ENCODE assay signal across 30 cellular contexts in genomic region chr17:50260501-50260911, GRCh38. TPM values are rescaled to one million over a fixed set of nuclear protein-coding genes. Genes with fewer than 3 reads are reported as not detected.
A peak's percentile ranks its signal among the peaks of the same experiment; 100 is the strongest.
DNase-seq lines count a peak whose midpoint lies in the region; ATAC-seq and TF ChIP-seq lines count a peak whose summit lies in the region.
"Had no signal": no experiment of that assay in that cellular context is flagged by ENCODE, and none has a peak within 500 bp of the region (broad histone marks: within the 10 kb centered on the region; RNA-seq: fewer than 3 reads in every experiment).

No MANE protein-coding gene starts in this region.

- H3K4me3 Mint-ChIP-seq in chondrocyte (ENCODE audit: unreplicated experiment) (no peak overlapping the region), neural progenitor cell (no peak overlapping the region)
- H3K4me3 Mint-ChIP-seq: B cell; IgD-negative memory B cell; memory B cell; naive thymus-derived CD8-positive, alpha-beta T cell had no signal

- H3K27me3 ChIP-seq in neural progenitor cell (no peaks in the 10 kb centered on the region), vagina (no peaks in the 10 kb centered on the region)
- H3K27me3 ChIP-seq: transverse colon had no signal

- H3F3A ChIP-seq in neural progenitor cell (ENCODE audit: low read depth) = no peaks in the 10 kb centered on the region

- no peaks in the 10 kb centered on the region for H3K9me3 Mint-ChIP-seq in chondrocyte (ENCODE audit: low read depth)
- no peaks in the 10 kb centered on the region for H3K9me3 Mint-ChIP-seq in neural progenitor cell
- H3K9me3 Mint-ChIP-seq: memory B cell; naive thymus-derived CD8-positive, alpha-beta T cell had no signal

- no peaks in the 10 kb centered on the region for H3K9me3 ChIP-seq in neural progenitor cell (ENCODE audit: low read depth)
- H3K9me3 ChIP-seq in vagina = no peaks in the 10 kb centered on the region
- H3K9me3 ChIP-seq: SJCRH30, transverse colon had no signal

- peak overlapping the region; percentile 50 for H3K27ac Mint-ChIP-seq in chondrocyte (ENCODE audit: unreplicated experiment)
- peak overlapping the region; percentile 35 for H3K27ac Mint-ChIP-seq in neural progenitor cell
- H3K27ac Mint-ChIP-seq: B cell; IgD-negative memory B cell; memory B cell; naive thymus-derived CD8-positive, alpha-beta T cell had no signal

- no peaks in the 10 kb centered on the region for H3K36me3 ChIP-seq in neural progenitor cell
- H3K36me3 ChIP-seq in vagina = no peaks in the 10 kb centered on the region
- H3K36me3 ChIP-seq: SJCRH30, transverse colon, WERI-Rb-1 had no signal

- H3K4me1 ChIP-seq in neural progenitor cell (peaks cover 36% of the 10 kb centered on the region), vagina (peaks cover 50% of the 10 kb centered on the region)
- H3K4me1 ChIP-seq: SJCRH30 had no signal

- no peak overlapping the region for H3K9ac ChIP-seq in neural progenitor cell

- no peak for TF ChIP-seq POLR2A in vagina (IDR thresholded peaks at IDR 0.05)

- H2AFZ ChIP-seq in neural progenitor cell (replicated peaks) = no peak overlapping the region

- H3K4me3 ChIP-seq in neural progenitor cell (no peak overlapping the region), vagina (no peak overlapping the region)
- H3K4me3 ChIP-seq: SJCRH30, transverse colon had no signal

- TF ChIP-seq CTCF in chondrocyte (IDR thresholded peaks at IDR 0.05) (no peak), neural progenitor cell (IDR thresholded peaks at IDR 0.05) (no peak), vagina (IDR thresholded peaks at IDR 0.05) (no peak)

- H3K4me2 ChIP-seq in neural progenitor cell = no peak overlapping the region

- H3K79me2 ChIP-seq in neural progenitor cell (ENCODE audit: low read depth) = no peaks in the 10 kb centered on the region

- peak; percentile 50 for DNase-seq in activated effector memory CD4-positive, alpha-beta T cell treated with anti-CD3 and anti-CD28 coated beads, Interleukin-2, amount 50 U/mL, for 16 hours
- no peak for DNase-seq in activated effector memory CD4-positive, alpha-beta T cell treated with Interleukin-2 at 50 U/mL for 16 hours
- DNase-seq in chondrocyte (ENCODE audit: low spot score) (no peak), neural progenitor cell (ENCODE audit: low spot score) (no peak), vagina (ENCODE audit: extremely low spot score in 2 of 2) (peak in 1 of 2 donors; percentile 80), NCI-H128 (lab: John Stamatoyannopoulos, UW; ENCODE audit: unreplicated experiment) (no peak)
- DNase-seq: 8988T; activated CD8-positive, alpha-beta memory T cell treated with anti-CD3 and anti-CD28 coated beads, Interleukin-2, amount 50 U/mL, for 48 hours; amniotic stem cell; caudate nucleus; foreskin fibroblast; HCEC 1CT; kidney glomerular epithelial cell; MM.1S; naive thymus-derived CD8-positive, alpha-beta T cell; NCI-H774; PC-3; SJCRH30; stimulated activated CD4-positive, alpha-beta T cell treated with anti-CD3 and anti-CD28 coated beads, Interleukin-2, amount 100 ng/mL, for 48 hours; stimulated activated naive CD8-positive, alpha-beta T cell treated with anti-CD3 and anti-CD28 coated beads, Interleukin-15, Interleukin-2, amounts not matched to agents 100 U/mL and 50 U/mL, for 24 hours; T-helper 2 cell; transverse colon; WERI-Rb-1 had no signal

- no peaks in the 10 kb centered on the region for H3K27me3 Mint-ChIP-seq in chondrocyte (ENCODE audit: low read depth)
- peaks cover 4% of the 10 kb centered on the region for H3K27me3 Mint-ChIP-seq in neural progenitor cell (ENCODE audit: insufficient read depth, low read depth)

- intact Hi-C loops in vagina (cut with DNase I) = no loop called here

- H3K27ac ChIP-seq in neural progenitor cell = no peak overlapping the region
- H3K27ac ChIP-seq in vagina = peak overlapping the region; percentile 87
- H3K27ac ChIP-seq: epithelial cell of prostate, HL-60, SJCRH30, WERI-Rb-1 had no signal

- no peaks in the 10 kb centered on the region for H4K20me1 ChIP-seq in neural progenitor cell (ENCODE audit: low read depth)

- H3K4me1 Mint-ChIP-seq in chondrocyte (ENCODE audit: low read depth) = peaks cover 87% of the 10 kb centered on the region
- peaks cover 25% of the 10 kb centered on the region for H3K4me1 Mint-ChIP-seq in neural progenitor cell
- H3K4me1 Mint-ChIP-seq: B cell, IgD-negative memory B cell, memory B cell had no signal

- ATAC-seq in HG03039 (IDR thresholded peaks at IDR 0.05; ENCODE audit: unreplicated experiment) = no peak
- no peak for ATAC-seq in HG03095 (IDR thresholded peaks at IDR 0.05; ENCODE audit: unreplicated experiment)
- ATAC-seq: naive thymus-derived CD8-positive, alpha-beta T cell; PC-3; stimulated activated naive CD8-positive, alpha-beta T cell treated with anti-CD3 and anti-CD28 coated beads, Interleukin-15, Interleukin-2, amounts not matched to agents 100 U/mL and 50 U/mL, for 24 hours had no signal

- H3K36me3 Mint-ChIP-seq in chondrocyte (ENCODE audit: low read depth) (no peaks in the 10 kb centered on the region), neural progenitor cell (no peaks in the 10 kb centered on the region)
- H3K36me3 Mint-ChIP-seq: IgD-negative memory B cell; memory B cell; naive thymus-derived CD8-positive, alpha-beta T cell had no signal

RNA-seq across cellular contexts. Expression of gene TMEM92, which starts 13.8 kb away (rescaled TPM):
- total RNA-seq in chondrocyte (1.6 to 1.7 TPM (median 1.7 TPM) in 3 replicates), neural progenitor cell (ENCODE audit: low replicate concordance) (1.8 and 4.4 TPM in 2 replicates), vagina (0.74 TPM)
- total RNA-seq: B cell; naive thymus-derived CD8-positive, alpha-beta T cell; SJCRH30 had no signal

RNA-seq across cellular contexts. Expression of gene COL1A1, which starts 59.1 kb away (rescaled TPM):
- total RNA-seq in chondrocyte (34,852 to 36,120 TPM (median 35,333 TPM) in 3 replicates), neural progenitor cell (ENCODE audit: low replicate concordance) (1.1 and 4.2 TPM in 2 replicates), vagina (171 TPM)

Comparison
In these comparisons a context has a peak if more than half of its experiments do, and no peak if none do; other contexts are left out.
1. RNA of gene COL1A1, which starts 59.1 kb away (total RNA-seq): 34,852 to 36,120 TPM in chondrocyte; 171 TPM in vagina (single experiment) and 1.1 to 4.2 TPM in neural progenitor cell; every median in the first group is over 100 times any median in the second.